8 cellular contexts compared by ENCODE assay signal in the genomic region with DNA sequence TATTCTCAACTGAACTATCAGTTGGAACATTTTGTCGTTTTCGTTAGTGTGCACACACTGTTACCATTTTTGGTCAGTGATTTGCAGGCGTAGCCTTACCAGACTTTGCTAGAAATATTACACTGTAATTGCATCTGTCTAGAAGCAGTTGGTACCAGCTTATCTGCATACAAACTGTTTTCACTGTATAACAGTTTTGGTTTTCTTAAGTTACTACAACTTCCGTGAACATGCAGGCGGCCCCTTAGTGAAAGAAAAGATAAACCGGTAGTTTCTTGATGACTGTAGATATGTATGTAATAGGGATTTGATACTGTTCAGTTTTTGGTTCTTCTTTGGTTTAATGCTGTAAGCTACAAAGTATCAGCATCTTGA. TPM values are rescaled to one million over a fixed set of nuclear protein-coding genes. Genes with fewer than 3 reads are reported as not detected.
A peak's percentile ranks its signal among the peaks of the same experiment; 100 is the strongest.
DNase-seq lines count a peak whose midpoint lies in the region; ATAC-seq, FAIRE-seq and TF ChIP-seq lines count a peak whose summit lies in the region.

No MANE protein-coding gene starts in this region.

- H3K36me3 ChIP-seq in KOPT-K1 (ENCODE audit: insufficient read depth, low read length) = no peaks in the 10 kb centered on the region
- H3K36me3 ChIP-seq in bronchial epithelial cell (ENCODE audit: control insufficient read depth, insufficient read depth, low read length) = peaks cover 4% of the 10 kb centered on the region
- H3K36me3 ChIP-seq in muscle layer of colon (ENCODE audit: insufficient read depth, low read length) = peaks cover 3% of the 10 kb centered on the region

- H3K9ac ChIP-seq in muscle layer of colon (ENCODE audit: low read length) = peak overlapping the region; percentile 76

- DNase-seq in bronchial epithelial cell (ENCODE audit: low read depth) (no peak), NCI-H1930 (lab: John Stamatoyannopoulos, UW) (no peak), amygdala (lab: John Stamatoyannopoulos, UW) (no peak), NCI-H2029 treated with DMSO at 0.1 percent for 48 hours (lab: John Stamatoyannopoulos, UW) (no peak)

- H3K27me3 ChIP-seq in bronchial epithelial cell (ENCODE audit: control insufficient read depth, insufficient read depth, low read length) (no peaks in the 10 kb centered on the region), muscle layer of colon (ENCODE audit: control insufficient read depth in 1 of 2, insufficient read depth in 2 of 2, low read length in 2 of 2) (no peaks in the 10 kb centered on the region)

- FAIRE-seq in bronchial epithelial cell (lab: Jason Lieb, UNC) = no peak

- H3K9me3 ChIP-seq in KOPT-K1 (ENCODE audit: insufficient read depth, low read length, poor library complexity, severe bottlenecking) (no peaks in the 10 kb centered on the region), muscle layer of colon (ENCODE audit: low read length) (no peaks in the 10 kb centered on the region)

- H3K4me3 ChIP-seq in bronchial epithelial cell (ENCODE audit: low read depth, low read length) (peak overlapping the region; percentile 99), muscle layer of colon (ENCODE audit: low read depth in 1 of 2, low read length in 2 of 2) (peak overlapping the region; percentile 95 to 100)

- no peak for TF ChIP-seq CTCF in bronchial epithelial cell (IDR thresholded peaks at IDR 0.05; ENCODE audit: insufficient read depth, low read length, severe bottlenecking)

- ATAC-seq in GM18498 (IDR thresholded peaks at IDR 0.05; ENCODE audit: unreplicated experiment) = peak; percentile 25
- no peak for ATAC-seq in HG03432 (IDR thresholded peaks at IDR 0.05; ENCODE audit: unreplicated experiment)

- peaks cover 31% of the 10 kb centered on the region for H3K4me1 ChIP-seq in muscle layer of colon (ENCODE audit: insufficient read depth, low read length)

- H3K27ac ChIP-seq in KOPT-K1 (ENCODE audit: low read depth, low read length, poor library complexity, severe bottlenecking) = peak overlapping the region; percentile 64
- peak overlapping the region; percentile 94 for H3K27ac ChIP-seq in muscle layer of colon (ENCODE audit: low read depth, low read length)

RNA-seq across cellular contexts. Expression of gene DSTN, which starts 1.3 kb away (rescaled TPM):
- total RNA-seq in bronchial epithelial cell = 149 and 200 TPM in 2 replicates

RNA-seq across cellular contexts. Expression of gene BFSP1, which starts 40.0 kb away (rescaled TPM):
- 2.9 and 3.6 TPM in 2 replicates for total RNA-seq in bronchial epithelial cell
